Comparison of ENCODE assay signal across 8 cellular contexts in the genomic region with DNA sequence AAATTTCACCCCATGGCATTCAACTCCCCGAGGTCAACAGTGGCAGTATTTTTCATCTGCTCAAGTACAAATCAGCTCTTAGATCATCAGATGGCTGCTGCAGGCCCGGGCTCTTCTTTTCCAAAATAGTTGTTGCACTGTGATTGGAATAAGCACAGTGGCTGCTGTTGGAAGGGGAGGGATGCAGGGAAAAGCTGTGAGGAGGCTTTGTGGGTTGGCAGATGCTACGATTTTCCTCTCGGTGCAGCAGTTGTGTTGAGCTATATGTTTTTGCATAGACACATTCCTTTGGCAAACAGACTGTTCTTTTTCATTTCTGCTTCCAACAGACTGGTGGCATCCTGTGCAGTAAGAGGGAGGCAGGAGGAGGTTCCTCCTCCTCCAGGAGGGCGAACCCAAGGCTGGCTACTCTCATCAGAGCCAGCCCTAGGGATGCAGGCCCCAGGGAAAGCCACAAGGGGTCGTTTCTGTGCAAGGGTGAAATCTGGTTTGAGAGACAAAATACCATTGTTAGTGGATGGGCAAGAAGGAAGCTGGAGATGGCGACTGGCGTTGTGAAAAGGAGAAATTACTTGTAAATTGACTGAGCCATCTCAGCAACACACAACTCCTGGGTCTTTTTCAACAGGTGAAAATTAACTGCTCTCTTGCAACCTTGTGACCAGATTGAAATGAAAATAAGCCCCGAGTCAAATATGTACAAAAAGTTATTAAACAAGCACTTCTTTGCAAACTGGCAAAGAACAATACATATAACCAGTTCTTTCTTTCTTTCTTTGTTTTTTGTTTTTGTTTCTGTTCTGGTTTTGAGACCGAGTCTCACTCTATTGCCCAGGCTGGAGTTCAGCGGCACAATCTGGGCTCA. TPM values are rescaled to one million over a fixed set of nuclear protein-coding genes. Genes with fewer than 3 reads are reported as not detected.
DNase-seq lines count a peak whose midpoint lies in the region; ATAC-seq and TF ChIP-seq lines count a peak whose summit lies in the region.

No MANE protein-coding gene starts in this region.

- no peaks in the 10 kb centered on the region for H3K9me3 Mint-ChIP-seq in activated T-helper 2 cell treated with anti-CD3 and anti-CD28 coated beads, Interferon-gamma antibody, Interleukin-2, Interleukin-4, amounts not matched to agents 10 μg/mL and 5 μg/mL and 100 μg/mL, durations not matched to agents 14 hours and 24 hours and 36 hours

- H3K27ac Mint-ChIP-seq in activated T-helper 2 cell treated with anti-CD3 and anti-CD28 coated beads, Interferon-gamma antibody, Interleukin-2, Interleukin-4, amounts not matched to agents 10 μg/mL and 5 μg/mL and 100 μg/mL, durations not matched to agents 14 hours and 24 hours and 36 hours: no peak overlapping the region

- CTCF ChIA-PET in RWPE1 (lab: Yijun Ruan, JAX): interaction anchor here (0.5 to 1.7 kb wide), 25 partner anchors 10 to 551 kb away, joined by 3 to 18 read pairs (median 4); a partner anchor contains a TSS

- H3K79me2 ChIP-seq in osteoblast (ENCODE audit: insufficient read depth, low read length): no peaks in the 10 kb centered on the region

- peaks cover 3% of the 10 kb centered on the region for H3K4me1 Mint-ChIP-seq in activated T-helper 2 cell treated with anti-CD3 and anti-CD28 coated beads, Interferon-gamma antibody, Interleukin-2, Interleukin-4, amounts not matched to agents 10 μg/mL and 5 μg/mL and 100 μg/mL, durations not matched to agents 14 hours and 24 hours and 36 hours (ENCODE audit: low read depth)

- H3K27ac ChIP-seq in RWPE1 (no peak overlapping the region), osteoblast (ENCODE audit: low read depth, low read length) (no peak overlapping the region), thoracic aorta (no peak overlapping the region)

- H3K4me2 ChIP-seq in osteoblast (ENCODE audit: insufficient read depth, low read length): peak overlapping the region; percentile 33

- intact Hi-C loops in activated T-helper 2 cell treated with anti-CD3 and anti-CD28 coated beads, Interferon-gamma antibody, Interleukin-2, Interleukin-4, amounts not matched to agents 10 μg/mL and 5 μg/mL and 100 μg/mL, durations not matched to agents 14 hours and 24 hours and 36 hours (cut with micrococcal nuclease): loop anchor here (1.0 to 5.0 kb wide), 4 partner anchors 47 to 226 kb away; no protein-coding TSS in a partner anchor

- H3K36me3 Mint-ChIP-seq in activated T-helper 2 cell treated with anti-CD3 and anti-CD28 coated beads, Interferon-gamma antibody, Interleukin-2, Interleukin-4, amounts not matched to agents 10 μg/mL and 5 μg/mL and 100 μg/mL, durations not matched to agents 14 hours and 24 hours and 36 hours (ENCODE audit: low read depth): no peaks in the 10 kb centered on the region

- peak overlapping the region; percentile 82 for H2AFZ ChIP-seq in osteoblast (ENCODE audit: low read length)

- no peaks in the 10 kb centered on the region for H3K27me3 ChIP-seq in osteoblast (ENCODE audit: insufficient read depth, low read length)
- H3K27me3 ChIP-seq in thoracic aorta (replicated peaks; ENCODE audit: insufficient read depth): no peaks in the 10 kb centered on the region

- ATAC-seq in thoracic aorta (ENCODE audit: insufficient number of reproducible peaks, low FRiP score, low read depth): no peak

- POLR2A ChIA-PET in RWPE1 (lab: Yijun Ruan, JAX; ENCODE audit: low non-redundant PET): no interaction called here

- no peak overlapping the region for H3K4me3 Mint-ChIP-seq in activated T-helper 2 cell treated with anti-CD3 and anti-CD28 coated beads, Interferon-gamma antibody, Interleukin-2, Interleukin-4, amounts not matched to agents 10 μg/mL and 5 μg/mL and 100 μg/mL, durations not matched to agents 14 hours and 24 hours and 36 hours (ENCODE audit: low read depth)

- TF ChIP-seq CTCF in RWPE1 (conservative IDR thresholded peaks at IDR 0.05; ENCODE audit: low read depth): peak; percentile 83
- peak; percentile 98 for TF ChIP-seq CTCF in fibroblast of villous mesenchyme (IDR thresholded peaks at IDR 0.05; ENCODE audit: insufficient read depth, low read depth, low read length)
- peak; percentile 94 for TF ChIP-seq CTCF in osteoblast (IDR thresholded peaks at IDR 0.05; ENCODE audit: extremely low read depth, low read depth, low read length)
- peak; percentile 74 for TF ChIP-seq CTCF in thoracic aorta (IDR thresholded peaks at IDR 0.05)

- H3K9me3 ChIP-seq in osteoblast (ENCODE audit: low read depth, low read length) (no peaks in the 10 kb centered on the region), thoracic aorta (no peaks in the 10 kb centered on the region)

- H3K36me3 ChIP-seq in osteoblast (ENCODE audit: insufficient read depth, low read length) (no peaks in the 10 kb centered on the region), thoracic aorta (no peaks in the 10 kb centered on the region)

- DNase-seq in NCI-H146 (lab: John Stamatoyannopoulos, UW) (peak; percentile 8), NCI-H146 treated with DMSO at 0.1 percent for 48 hours (lab: John Stamatoyannopoulos, UW; ENCODE audit: unreplicated experiment) (no peak), HuH-7 (ENCODE audit: low spot score) (peak; percentile 57), RWPE1 (ENCODE audit: low spot score) (peak; percentile 74), fibroblast of villous mesenchyme (ENCODE audit: low read depth) (peak; percentile 72), osteoblast (ENCODE audit: insufficient read length, low spot score, missing footprints) (peak; percentile 91), thoracic aorta (ENCODE audit: low spot score) (no peak)
- peak; percentile 53 for DNase-seq in activated T-helper 2 cell treated with anti-CD3 and anti-CD28 coated beads, Interferon-gamma antibody, Interleukin-2, Interleukin-4, amounts not matched to agents 10 μg/mL and 5 μg/mL and 100 μg/mL, durations not matched to agents 14 hours and 24 hours and 36 hours (ENCODE audit: low spot score)

- peaks cover 4% of the 10 kb centered on the region for H3K27me3 Mint-ChIP-seq in activated T-helper 2 cell treated with anti-CD3 and anti-CD28 coated beads, Interferon-gamma antibody, Interleukin-2, Interleukin-4, amounts not matched to agents 10 μg/mL and 5 μg/mL and 100 μg/mL, durations not matched to agents 14 hours and 24 hours and 36 hours (ENCODE audit: low read depth)

- H3K4me3 ChIP-seq in fibroblast of villous mesenchyme (ENCODE audit: low read depth, low read length) (no peak overlapping the region), osteoblast (ENCODE audit: insufficient read depth, low read length) (no peak overlapping the region), thoracic aorta (no peak overlapping the region)

- H3K4me1 ChIP-seq in osteoblast (ENCODE audit: insufficient read depth, low read length): peaks cover 6% of the 10 kb centered on the region
- H3K4me1 ChIP-seq in thoracic aorta (ENCODE audit: control insufficient read depth in 1 of 2, low read depth in 2 of 2): no peaks in the 10 kb centered on the region

- H4K20me1 ChIP-seq in osteoblast (ENCODE audit: insufficient read depth, low read length): no peaks in the 10 kb centered on the region

RNA-seq across cellular contexts. Expression of a gene that starts 26.6 kb away (rescaled TPM):
- total RNA-seq in activated T-helper 2 cell treated with anti-CD3 and anti-CD28 coated beads, Interferon-gamma antibody, Interleukin-2, Interleukin-4, amounts not matched to agents 10 μg/mL and 5 μg/mL and 100 μg/mL, durations not matched to agents 14 hours and 24 hours and 36 hours: 19.3 and 20.1 TPM in 2 replicates
- total RNA-seq in fibroblast of villous mesenchyme: 26.1 and 30.7 TPM in 2 replicates
- total RNA-seq in osteoblast: 9.1 and 21.4 TPM in 2 replicates
- 10 to 100 TPM in 1 of 2 donors, 1 to 10 TPM in 1; 6.1 to 12.3 TPM for total RNA-seq in thoracic aorta

Comparison
In these comparisons a context has a peak if more than half of its experiments do, and no peak if none do; other contexts are left out.
1. DNase-seq: peak in NCI-H146 (single experiment), HuH-7 (single experiment), RWPE1 (single experiment), activated T-helper 2 cell treated with anti-CD3 and anti-CD28 coated beads, Interferon-gamma antibody, Interleukin-2, Interleukin-4, amounts not matched to agents 10 μg/mL and 5 μg/mL and 100 μg/mL, durations not matched to agents 14 hours and 24 hours and 36 hours (single experiment), fibroblast of villous mesenchyme (single experiment) and osteoblast (single experiment); none in NCI-H146 treated with DMSO at 0.1 percent for 48 hours (single experiment) and thoracic aorta (single experiment).
2. Peak in every context shown above with its lines, with median percentiles within 50 percentile points of each other: CTCF ChIP-seq.